26 cellular contexts compared by ENCODE assay signal in the genomic region with DNA sequence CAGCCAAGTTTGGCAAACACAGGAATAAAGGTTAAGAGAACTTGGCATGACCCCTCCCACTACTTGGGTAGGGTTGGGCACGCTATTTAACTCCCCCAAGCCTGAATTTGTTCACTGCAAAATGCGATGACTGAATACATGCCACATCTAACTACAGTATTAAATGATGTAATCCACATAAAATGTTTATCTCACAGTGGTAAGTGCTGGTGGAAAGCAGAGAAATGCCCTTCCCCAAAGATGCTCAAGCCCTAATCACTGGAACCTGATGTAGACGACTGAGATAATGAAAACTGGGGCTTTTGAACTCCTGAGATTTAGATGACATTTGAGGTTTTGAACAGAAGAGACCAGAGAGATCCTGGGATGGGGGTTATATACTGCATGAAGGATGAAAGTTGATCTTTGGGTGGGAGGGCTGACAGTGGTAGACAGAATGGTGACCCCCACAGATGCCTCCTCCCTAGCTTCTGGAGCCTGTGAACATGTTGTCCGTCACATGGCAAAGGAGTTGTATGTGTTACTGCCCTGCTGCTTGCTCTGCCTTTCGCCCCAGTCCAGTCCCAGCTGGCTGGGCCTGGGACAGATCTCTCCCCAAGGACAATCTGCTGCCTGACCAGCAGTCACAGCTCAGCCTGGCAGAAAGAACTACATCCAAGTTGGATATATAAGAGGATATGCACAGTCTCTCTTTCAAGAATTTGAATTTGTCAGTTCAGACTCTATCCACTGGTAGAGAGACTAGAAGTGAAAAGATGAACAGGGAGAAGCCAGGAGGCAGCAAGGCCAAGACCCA.
"Had no signal": no experiment of that assay in that cellular context is flagged by ENCODE, and none has a peak within 500 bp of the region (broad histone marks: within the 10 kb centered on the region; RNA-seq: fewer than 3 reads in every experiment).

No MANE protein-coding gene starts in this region.

- FAIRE-seq: TTC549 had no signal

- H3K27me3 ChIP-seq: ascending aorta, body of pancreas, MG63 had no signal

- H3K27me3 Mint-ChIP-seq: activated CD4-positive, alpha-beta memory T cell treated with anti-CD3 and anti-CD28 coated beads for 36 hours; activated CD4-positive, alpha-beta T cell treated with anti-CD3 and anti-CD28 coated beads, Interleukin-2, amount 10 ng/mL, durations not matched to agents 7 days and 5 days; activated naive CD8-positive, alpha-beta T cell treated with anti-CD3 and anti-CD28 coated beads, Interleukin-2, amount 50 U/mL, for 24 hours had no signal

- ATAC-seq: activated naive CD4-positive, alpha-beta T cell treated with anti-CD3 and anti-CD28 coated beads, Interleukin-2, amount 50 U/mL, for 72 hours; activated naive CD8-positive, alpha-beta T cell treated with anti-CD3 and anti-CD28 coated beads, Interleukin-2, amount 50 U/mL, for 24 hours; activated T-cell treated with anti-CD3 and anti-CD28 coated beads, Interleukin-2, amount 50 U/mL, for 4 hours; body of pancreas had no signal

- H3K4me2 ChIP-seq: PC-9 had no signal

- H2AFZ ChIP-seq: PC-9 had no signal

- H3K4me3 ChIP-seq: ascending aorta, body of pancreas, MG63, PC-9 had no signal

- H3K4me3 Mint-ChIP-seq: activated CD4-positive, alpha-beta memory T cell treated with anti-CD3 and anti-CD28 coated beads for 36 hours; activated CD4-positive, alpha-beta T cell treated with anti-CD3 and anti-CD28 coated beads, Interleukin-2, amount 10 ng/mL, durations not matched to agents 7 days and 5 days; activated naive CD8-positive, alpha-beta T cell treated with anti-CD3 and anti-CD28 coated beads, Interleukin-2, amount 50 U/mL, for 24 hours; activated T-cell treated with anti-CD3 and anti-CD28 coated beads, Interleukin-2, amount 50 U/mL, for 4 hours; T-helper 1 cell treated with Interleukin-12 subunit alpha and Interleukin-12 subunit beta and Interleukin-4 antibody, amounts not matched to agents 30 μg/mL and 1 μg/mL, for 36 hours had no signal

- DNase-seq: activated CD4-positive, alpha-beta memory T cell treated with anti-CD3 and anti-CD28 coated beads for 36 hours; activated CD4-positive, alpha-beta T cell treated with anti-CD3 and anti-CD28 coated beads, Interleukin-2, amount 10 ng/mL, durations not matched to agents 7 days and 5 days; activated CD4-positive, CD25-positive, alpha-beta regulatory T cell; activated CD8-positive, alpha-beta memory T cell treated with anti-CD3 and anti-CD28 coated beads for 24 hours; activated effector memory CD4-positive, alpha-beta T cell treated with anti-CD3 and anti-CD28 coated beads, Interleukin-2, amount 50 U/mL, for 16 hours; activated naive CD4-positive, alpha-beta T cell treated with Interleukin-2 at 50 U/mL for 16 hours; activated naive CD8-positive, alpha-beta T cell treated with anti-CD3 and anti-CD28 coated beads, Interleukin-2, amount 50 U/mL, for 24 hours; activated T-cell treated with anti-CD3 and anti-CD28 coated beads, Interleukin-2, amount 50 U/mL, for 4 hours; amniotic stem cell; body of pancreas; central memory CD4-positive, alpha-beta T cell; MG63; MV-4-11; NCI-H1092 treated with DMSO at 0.1 percent for 48 hours; NCI-H1417 treated with DMSO at 0.1 percent for 48 hours; NCI-H1694; NCI-H2029; NCI-H510A treated with DMSO at 0.1 percent for 48 hours; NCI-H69; PC-9; SHP77 treated with DMSO at 0.1 percent for 48 hours; T1000 had no signal

- H3K9me3 ChIP-seq: ascending aorta, body of pancreas, MG63 had no signal

- H3K27ac Mint-ChIP-seq: activated CD4-positive, alpha-beta memory T cell treated with anti-CD3 and anti-CD28 coated beads for 36 hours; activated CD4-positive, alpha-beta T cell treated with anti-CD3 and anti-CD28 coated beads, Interleukin-2, amount 10 ng/mL, durations not matched to agents 7 days and 5 days; activated naive CD4-positive, alpha-beta T cell treated with anti-CD3 and anti-CD28 coated beads, Interleukin-2, amount 50 U/mL, for 72 hours; activated naive CD8-positive, alpha-beta T cell treated with anti-CD3 and anti-CD28 coated beads, Interleukin-2, amount 50 U/mL, for 24 hours; T-helper 1 cell treated with Interleukin-12 subunit alpha and Interleukin-12 subunit beta and Interleukin-4 antibody, amounts not matched to agents 30 μg/mL and 1 μg/mL, for 36 hours had no signal

- H3K4me1 ChIP-seq: ascending aorta, body of pancreas had no signal

- H3K27ac ChIP-seq: ascending aorta, body of pancreas, PC-9 had no signal

- H3K36me3 ChIP-seq: ascending aorta, MG63 had no signal
